ENCODE assay signal across 14 cellular contexts in the genomic region with DNA sequence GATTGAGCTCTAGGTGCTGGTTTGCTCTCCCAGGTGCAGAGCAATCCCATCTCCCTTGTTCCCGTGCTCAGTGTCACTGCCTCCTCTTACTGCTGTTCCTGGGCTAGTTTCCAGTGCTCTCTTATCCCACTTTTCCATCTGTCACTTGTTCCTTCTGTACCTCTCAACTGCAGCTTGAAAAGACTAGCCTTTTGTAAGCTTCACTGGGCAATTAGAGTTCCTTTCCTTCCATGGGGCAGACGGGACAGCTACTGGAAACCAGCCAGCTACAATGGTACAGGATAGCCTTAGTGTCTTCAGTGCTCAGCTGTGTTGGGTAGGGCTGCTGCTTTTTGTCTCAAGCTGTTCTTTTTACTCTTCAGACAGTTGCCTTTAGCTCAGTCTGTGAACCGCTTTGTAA. TPM values are rescaled to one million over a fixed set of nuclear protein-coding genes. Genes with fewer than 3 reads are reported as not detected.
DNase-seq lines count a peak whose midpoint lies in the region; ATAC-seq and TF ChIP-seq lines count a peak whose summit lies in the region.
"Had no signal": no experiment of that assay in that cellular context is flagged by ENCODE, and none has a peak within 500 bp of the region (broad histone marks: within the 10 kb centered on the region; RNA-seq: fewer than 3 reads in every experiment).

No MANE protein-coding gene starts in this region.

- peaks cover 0 to 97% (median 59%) of the 10 kb centered on the region in 9 donors for H3K36me3 ChIP-seq in heart right ventricle
- peaks cover 35 to 60% (median 56%) of the 10 kb centered on the region in 3 donors for H3K36me3 ChIP-seq in skeletal muscle tissue (ENCODE audit: control insufficient read depth in 3 of 3, insufficient read depth in 3 of 3, low read length in 3 of 3)
- H3K36me3 ChIP-seq in stomach: peaks cover 41 to 98% (median 91%) of the 10 kb centered on the region in 4 donors

- peak in 6 of 8 donors; percentile 60 to 81 (median 75) for ATAC-seq in heart right ventricle

- H3K9ac ChIP-seq in skeletal muscle tissue (ENCODE audit: low read depth in 1 of 3, low read length in 3 of 3): peak overlapping the region in 2 of 3 donors; percentile 40 to 51

- no peak for TF ChIP-seq EP300 in stomach (IDR thresholded peaks at IDR 0.05)

- peak overlapping the region in 4 of 10 donors; percentile 13 to 63 (median 39) for H3K27ac ChIP-seq in heart right ventricle
- no peak overlapping the region for H3K27ac ChIP-seq in skeletal muscle tissue (ENCODE audit: low read depth, low read length)
- no peak overlapping the region for H3K27ac ChIP-seq in stomach

- TF ChIP-seq POLR2A in stomach (IDR thresholded peaks at IDR 0.05): no peak

- DNase-seq in NCI-H2196 (lab: John Stamatoyannopoulos, UW; ENCODE audit: unreplicated experiment) (peak; percentile 14), NCI-H2196 treated with DMSO at 0.1 percent for 48 hours (lab: John Stamatoyannopoulos, UW; ENCODE audit: unreplicated experiment) (no peak), RPMI7951 (ENCODE audit: low read depth) (peak; percentile 16), heart right ventricle (peak in 1 of 2 donors; percentile 38), stomach (no peak), UCSD-AML1 (lab: John Stamatoyannopoulos, UW; ENCODE audit: unreplicated experiment) (no peak)
- DNase-seq in NK-92 treated with Interleukin-12 subunit alpha and Interleukin-12 subunit beta, amount 100 ng/mL, for 24 hours (lab: John Stamatoyannopoulos, UW): no peak
- DNase-seq: 8988T; activated CD4-positive, alpha-beta T cell treated with anti-CD3 and anti-CD28 coated beads, Interleukin-2, amount 50 U/mL, for 1 hour; NCI-H1048; RPMI8226 had no signal

- 16 to 39% methylated on average over 3 of the region's 3 CpGs for WGBS in heart right ventricle, 2 donors
- WGBS in stomach, 5 donors: 26 to 50% (median 40%) methylated on average over 3 of the region's 3 CpGs

- H3K9me3 ChIP-seq in heart right ventricle (no peaks in the 10 kb centered on the region), skeletal muscle tissue (ENCODE audit: control insufficient read depth in 3 of 3, low read length in 3 of 3) (no peaks in the 10 kb centered on the region), stomach (no peaks in the 10 kb centered on the region)
- H3K9me3 ChIP-seq: thoracic aorta had no signal

- H3K4me1 ChIP-seq in heart right ventricle (peaks cover 11 to 28% (median 19%) of the 10 kb centered on the region in 9 donors), skeletal muscle tissue (ENCODE audit: control insufficient read depth in 3 of 3, insufficient read depth in 3 of 3, low read length in 3 of 3) (peaks cover 14 to 16% (median 16%) of the 10 kb centered on the region in 3 donors), stomach (peaks cover 0 to 29% (median 8%) of the 10 kb centered on the region in 4 donors)

- H3K27me3 ChIP-seq in heart right ventricle: no peaks in the 10 kb centered on the region
- no peaks in the 10 kb centered on the region for H3K27me3 ChIP-seq in skeletal muscle tissue (ENCODE audit: control insufficient read depth in 3 of 3, insufficient read depth in 3 of 3, low read length in 3 of 3)
- H3K27me3 ChIP-seq in stomach: no peaks in the 10 kb centered on the region

- H3K4me3 ChIP-seq in heart right ventricle (no peak overlapping the region), skeletal muscle tissue (ENCODE audit: low read length in 3 of 3) (no peak overlapping the region), stomach (no peak overlapping the region)
- H3K4me3 ChIP-seq: thoracic aorta had no signal

- intact Hi-C loops in heart right ventricle (cut with DNase I) (no loop called here), stomach (cut with DNase I; ENCODE audit: low total_unique reads) (no loop called here)

- TF ChIP-seq CTCF in heart right ventricle (IDR thresholded peaks at IDR 0.05): no peak
- no peak for TF ChIP-seq CTCF in stomach (IDR thresholded peaks at IDR 0.05)

RNA-seq across cellular contexts. Expression of a gene that starts 31.6 kb away (rescaled TPM):
- total RNA-seq in RPMI7951 (2014; rRNA removed; shearing (Covaris generic)): not detected in 2 replicates
- total RNA-seq in heart right ventricle: 10 to 100 TPM; 44.2 to 87.5 (median 63.3) TPM
- 10 to 100 TPM; 52.6 to 94.7 TPM for polyA plus RNA-seq in heart right ventricle
- 10.4 TPM for total RNA-seq in skeletal muscle tissue
- total RNA-seq in stomach: 1 to 10 TPM in 2 of 5 donors, under 1 TPM in 1, not detected in 2; 0.29 to 9.9 (median 3.7) TPM
- 1 to 10 TPM in 2 of 3 donors, under 1 TPM in 1; 0.65 to 8.1 (median 4.0) TPM for polyA plus RNA-seq in stomach
- polyA plus RNA-seq: mammary epithelial cell had no signal

RNA-seq across cellular contexts. Expression of a gene that starts 40.0 kb away (rescaled TPM):
- 16.5 and 20.3 TPM in 2 replicates for total RNA-seq in RPMI7951 (2014; rRNA removed; shearing (Covaris generic))
- 10 to 100 TPM; 20.1 to 36.5 (median 24.7) TPM for total RNA-seq in heart right ventricle
- 10 to 100 TPM in 1 of 2 donors, 1 to 10 TPM in 1; 7.5 to 10.6 TPM for polyA plus RNA-seq in heart right ventricle
- total RNA-seq in skeletal muscle tissue: 40.2 TPM
- 10 to 100 TPM; 16.5 to 51.3 (median 34.8) TPM for total RNA-seq in stomach
- polyA plus RNA-seq in stomach: 10 to 100 TPM in 2 of 3 donors, 1 to 10 TPM in 1; 8.9 to 16.8 (median 11.3) TPM

Comparison
In these comparisons a context has a peak if more than half of its experiments do, and no peak if none do; other contexts are left out.
1. DNase-seq: peak in NCI-H2196 (single experiment) and RPMI7951 (single experiment); none in NCI-H2196 treated with DMSO at 0.1 percent for 48 hours (single experiment), NK-92 treated with Interleukin-12 subunit alpha and Interleukin-12 subunit beta, amount 100 ng/mL, for 24 hours (single experiment), stomach (single experiment) and UCSD-AML1 (single experiment).